In genomic region chr5:133425764-133426738, GRCh38 we compare ENCODE assay signal across 20 cellular contexts.
"Had no signal": no experiment of that assay in that cellular context is flagged by ENCODE, and none has a peak within 500 bp of the region (broad histone marks: within the 10 kb centered on the region; RNA-seq: fewer than 3 reads in every experiment).

No MANE protein-coding gene starts in this region.

- H3K4me1 ChIP-seq: colonic mucosa, gastrocnemius medialis had no signal

- H3K9me3 Mint-ChIP-seq: endodermal cell, naive B cell had no signal

- H3K4me1 Mint-ChIP-seq: immature natural killer cell had no signal

- FAIRE-seq: endothelial cell of umbilical vein, kidney had no signal

- H3K4me3 ChIP-seq: colonic mucosa, gastrocnemius medialis, heart right ventricle, lung, smooth muscle cell had no signal

- H3K27ac Mint-ChIP-seq: endodermal cell, immature natural killer cell had no signal

- H3K36me3 Mint-ChIP-seq: immature natural killer cell, naive B cell had no signal

- H3K4me3 Mint-ChIP-seq: endodermal cell, immature natural killer cell, naive B cell had no signal

- H3K36me3 ChIP-seq: colonic mucosa, gastrocnemius medialis, heart right ventricle had no signal

- H3K9me3 ChIP-seq: colonic mucosa, gastrocnemius medialis, heart right ventricle had no signal

- H3K27ac ChIP-seq: colonic mucosa, gastrocnemius medialis, heart right ventricle had no signal

- H3K27me3 ChIP-seq: colonic mucosa, gastrocnemius medialis had no signal

- DNase-seq: colonic mucosa; dermis blood vessel endothelial cell; effector CD4-positive, alpha-beta T cell; endodermal cell; gastrocnemius medialis; heart right ventricle; hypothalamus; immature natural killer cell; kidney; left colon; left ventricle myocardium superior; mesenchymal stem cell; naive B cell; right cardiac atrium; stimulated activated CD4-positive, alpha-beta T cell treated with anti-CD3 and anti-CD28 coated beads, Interleukin-2, amount 100 ng/mL, for 48 hours; stimulated activated naive CD4-positive, alpha-beta T cell treated with Interleukin-2 at 50 U/mL for 16 hours; trophoblast cell had no signal
